In the genomic region with DNA sequence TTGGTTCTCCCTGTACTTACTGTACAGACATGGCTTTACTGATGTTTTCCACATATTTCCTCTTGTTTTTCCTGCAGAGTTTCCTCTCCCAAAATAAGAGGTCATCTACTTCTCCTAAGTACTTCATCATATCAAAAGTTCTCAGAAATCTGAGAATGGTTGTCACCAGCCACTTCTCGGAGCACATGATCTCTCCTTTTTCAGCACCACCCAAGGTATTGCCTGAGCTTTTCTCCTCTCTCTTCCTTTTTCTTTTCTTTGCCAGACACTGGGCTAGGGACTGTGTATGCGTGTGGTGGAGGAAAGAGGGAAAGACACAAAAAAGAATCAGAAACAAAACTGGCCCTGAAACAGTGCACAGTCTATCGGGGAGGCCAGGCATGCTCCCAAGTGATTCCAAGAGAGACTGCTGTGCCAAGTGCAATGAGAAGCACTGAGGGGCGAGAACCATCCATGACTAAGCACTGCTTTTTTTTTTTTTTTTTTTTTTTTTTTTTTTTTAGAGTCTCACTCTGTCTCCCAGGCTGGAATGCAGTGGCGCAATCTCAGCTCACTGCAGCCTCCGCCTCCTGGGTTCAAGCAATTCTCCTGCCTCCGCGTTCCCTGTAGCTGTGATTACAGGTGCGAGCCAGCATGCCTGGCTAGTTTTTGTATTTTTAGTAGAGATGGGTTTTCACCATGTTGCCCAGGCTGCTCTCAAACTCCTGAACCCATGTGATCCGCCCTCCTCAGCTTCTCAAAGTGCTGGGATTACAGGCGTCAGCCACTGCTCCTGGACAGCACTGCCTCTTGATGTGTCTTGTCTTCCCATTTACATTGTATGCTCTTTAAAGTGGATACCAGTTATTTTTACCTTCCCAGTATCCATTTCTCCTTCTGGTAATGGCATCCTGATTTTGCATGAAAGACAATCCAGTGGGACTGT, we compare ENCODE assay signal across 12 cellular contexts.
DNase-seq lines count a peak whose midpoint lies in the region; ATAC-seq and TF ChIP-seq lines count a peak whose summit lies in the region.
"Had no signal": no experiment of that assay in that cellular context is flagged by ENCODE, and none has a peak within 500 bp of the region (broad histone marks: within the 10 kb centered on the region; RNA-seq: fewer than 3 reads in every experiment).

No MANE protein-coding gene starts in this region.

- no peak overlapping the region for H2BK15ac ChIP-seq in mesendoderm (replicated peaks; ENCODE audit: low read depth)

- H4K8ac ChIP-seq in mesendoderm (ENCODE audit: low read depth, low read length), result no peak overlapping the region

- TF ChIP-seq CTCF in AG04449 (IDR thresholded peaks at IDR 0.05; ENCODE audit: insufficient read depth, low read length, missing control alignments), result no peak

- H3K9ac ChIP-seq in mesendoderm (ENCODE audit: low read length), result no peak overlapping the region

- H3K23ac ChIP-seq in mesendoderm (ENCODE audit: low read length), result no peak overlapping the region

- H2BK120ac ChIP-seq in mesendoderm (ENCODE audit: low read depth, low read length), result no peak overlapping the region

- no peaks in the 10 kb centered on the region for H3K4me1 ChIP-seq in mesendoderm (ENCODE audit: control insufficient read depth, low read depth, low read length)
- no peaks in the 10 kb centered on the region for H3K4me1 ChIP-seq in effector memory CD4-positive, alpha-beta T cell (ENCODE audit: control insufficient read depth, insufficient read depth, low read length, poor library complexity, severe bottlenecking)

- H3K4me2 ChIP-seq in mesendoderm (ENCODE audit: low read length), result no peak overlapping the region

- POLR2A ChIA-PET in AG04449 (lab: Yijun Ruan, JAX), result interaction anchor here (0.7 kb wide), 1 partner anchor 1189 kb away, joined by 3 read pairs; no protein-coding TSS in a partner anchor

- CTCF ChIA-PET in AG04449 (lab: Yijun Ruan, JAX), result interaction anchor here (1.1 kb wide), 1 partner anchor 20 kb away, joined by 3 read pairs; no protein-coding TSS in a partner anchor

- H2AK5ac ChIP-seq in mesendoderm (ENCODE audit: low read length), result no peak overlapping the region

- H3K79me1 ChIP-seq in mesendoderm (ENCODE audit: low read length), result no peaks in the 10 kb centered on the region

- no peaks in the 10 kb centered on the region for H3K27me3 ChIP-seq in mesendoderm (ENCODE audit: insufficient read depth, low read length, poor library complexity)
- no peaks in the 10 kb centered on the region for H3K27me3 ChIP-seq in effector memory CD4-positive, alpha-beta T cell (replicated peaks; ENCODE audit: control insufficient read depth, insufficient read depth, low read length, poor library complexity, severe bottlenecking)

- no peak overlapping the region for H3K4ac ChIP-seq in mesendoderm (ENCODE audit: low read depth, low read length)

- peak; percentile 13 for ATAC-seq in esophagus mucosa
- ATAC-seq in stimulated activated naive CD8-positive, alpha-beta T cell treated with anti-CD3 and anti-CD28 coated beads, Interleukin-15, Interleukin-2, amounts not matched to agents 100 U/mL and 50 U/mL, for 24 hours, result no peak
- ATAC-seq: GM12878 had no signal

- no peak overlapping the region for H3K56ac ChIP-seq in mesendoderm (ENCODE audit: low read length)

- H3K18ac ChIP-seq in mesendoderm (ENCODE audit: low read length), result no peak overlapping the region

- no peaks in the 10 kb centered on the region for H3K79me2 ChIP-seq in mesendoderm (ENCODE audit: control insufficient read depth, insufficient read depth, low read length)

- no peak overlapping the region for H3K27ac ChIP-seq in mesendoderm (ENCODE audit: low read depth, low read length)
- no peak overlapping the region for H3K27ac ChIP-seq in effector memory CD4-positive, alpha-beta T cell (ENCODE audit: insufficient read depth, low read length, poor library complexity, severe bottlenecking)
- H3K27ac ChIP-seq: C4-2B, epithelial cell of prostate had no signal

- no CpG with 5 or more reads among the region's 11 CpGs for WGBS in mesendoderm (ENCODE audit: extremely low coverage, insufficient coverage, low lambda C conversion rate)

- peak; percentile 29 for DNase-seq in AG04449 (ENCODE audit: low read depth, low spot score)
- peak; percentile 81 for DNase-seq in LHCN-M2 (ENCODE audit: low read depth)
- DNase-seq in mesendoderm, result peak; percentile 25
- DNase-seq in NCI-H748 treated with DMSO at 0.1 percent for 48 hours (lab: John Stamatoyannopoulos, UW), result no peak
- DNase-seq in NCI-H1048 (lab: John Stamatoyannopoulos, UW), result no peak
- no peak for DNase-seq in effector memory CD4-positive, alpha-beta T cell
- DNase-seq in stimulated activated naive CD8-positive, alpha-beta T cell treated with anti-CD3 and anti-CD28 coated beads, Interleukin-15, Interleukin-2, amounts not matched to agents 100 U/mL and 50 U/mL, for 24 hours, result no peak
- DNase-seq: activated gamma-delta T cell treated with Interleukin-2 at 50 U/mL for 16 hours had no signal

- H2BK5ac ChIP-seq in mesendoderm (ENCODE audit: low read length), result no peak overlapping the region

- H3K9me3 ChIP-seq in effector memory CD4-positive, alpha-beta T cell (ENCODE audit: control insufficient read depth, low read length), result no peaks in the 10 kb centered on the region

- no peak overlapping the region for H4K5ac ChIP-seq in mesendoderm (ENCODE audit: low read length)

- no peaks in the 10 kb centered on the region for H3K36me3 ChIP-seq in mesendoderm (ENCODE audit: control insufficient read depth, insufficient read depth, low read length)
- H3K36me3 ChIP-seq in effector memory CD4-positive, alpha-beta T cell (ENCODE audit: control insufficient read depth, insufficient read depth, low read length), result no peaks in the 10 kb centered on the region

- H3K4me3 ChIP-seq in AG04449 (ENCODE audit: low read depth, low read length) (no peak overlapping the region), mesendoderm (ENCODE audit: low read length) (no peak overlapping the region)
- H3K4me3 ChIP-seq in effector memory CD4-positive, alpha-beta T cell (ENCODE audit: insufficient read depth, low read depth, low read length, poor library complexity, severe bottlenecking), result no peak overlapping the region
- H3K4me3 ChIP-seq: GM12878 had no signal

Comparison
In these comparisons a context has a peak if more than half of its experiments do, and no peak if none do; other contexts are left out.
1. DNase-seq: peak in AG04449 (single experiment), LHCN-M2 (single experiment) and mesendoderm (single experiment); none in NCI-H748 treated with DMSO at 0.1 percent for 48 hours (single experiment), NCI-H1048 (single experiment), effector memory CD4-positive, alpha-beta T cell (0 of 3) and stimulated activated naive CD8-positive, alpha-beta T cell treated with anti-CD3 and anti-CD28 coated beads, Interleukin-15, Interleukin-2, amounts not matched to agents 100 U/mL and 50 U/mL, for 24 hours (single experiment).